In the genomic region with DNA sequence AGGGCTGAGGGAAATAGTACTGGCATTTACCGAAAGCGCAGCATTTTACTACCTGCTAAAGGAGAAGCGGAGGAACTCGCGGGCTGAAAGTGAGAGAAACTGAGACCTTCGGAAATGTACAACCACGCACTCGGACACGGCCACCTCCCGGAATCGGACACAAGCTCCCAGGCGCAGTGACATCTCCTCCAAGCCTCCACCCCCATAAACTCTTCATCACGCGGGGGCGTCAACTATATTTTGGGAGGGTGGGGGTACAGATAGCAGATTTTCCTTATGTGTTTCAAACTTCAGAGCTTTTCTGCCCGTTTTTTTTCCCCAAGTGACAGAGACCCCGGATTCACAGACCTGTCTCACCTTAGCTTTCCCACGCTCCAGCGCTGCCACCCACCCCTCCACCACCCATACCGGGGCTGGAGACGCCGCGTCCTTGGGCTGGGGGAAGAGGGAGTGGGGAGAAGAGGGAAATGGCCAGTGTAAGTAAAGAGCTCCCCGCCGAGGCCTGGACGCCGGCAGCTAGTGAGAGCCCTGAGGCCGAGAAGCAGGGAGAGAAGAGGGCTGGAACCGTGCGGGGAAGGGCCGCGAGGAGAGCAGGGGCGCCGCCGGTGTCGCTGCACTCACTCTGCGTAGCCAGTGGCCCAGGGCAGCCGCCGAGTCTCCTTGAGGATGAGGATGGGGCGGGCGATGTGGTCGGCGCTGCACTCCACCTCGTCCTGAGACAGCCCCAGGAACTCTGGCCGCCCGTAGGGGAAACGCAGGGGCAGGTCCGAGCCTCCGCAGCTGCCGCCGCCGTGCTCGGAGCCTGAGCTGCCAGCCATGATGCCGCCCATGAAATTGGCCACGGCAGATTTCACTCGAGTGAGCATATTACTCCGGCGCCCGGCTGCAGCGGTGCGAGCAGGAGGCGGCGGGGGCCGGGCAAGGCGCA, we compare ENCODE assay signal across 7 cellular contexts. TPM values are rescaled to one million over a fixed set of nuclear protein-coding genes. Genes with fewer than 3 reads are reported as not detected.
DNase-seq lines count a peak whose midpoint lies in the region; ATAC-seq and TF ChIP-seq lines count a peak whose summit lies in the region.

No MANE protein-coding gene starts in this region.

- H3K9me3 ChIP-seq in lung (ENCODE audit: control insufficient read depth in 2 of 2, insufficient read depth in 1 of 2, low read length in 1 of 2): no peaks in the 10 kb centered on the region

- H3K4me3 ChIP-seq in dorsolateral prefrontal cortex: peak overlapping the region; percentile 69 to 97 (median 88)
- peak overlapping the region; percentile 69 for H3K4me3 ChIP-seq in lung

- WGBS in lung, 2 donors: 1% methylated on average over 54 to 65 of the region's 65 CpGs

- no peaks in the 10 kb centered on the region for H3K27me3 ChIP-seq in dorsolateral prefrontal cortex
- H3K27me3 ChIP-seq in lung (ENCODE audit: control insufficient read depth, insufficient read depth): no peaks in the 10 kb centered on the region

- ATAC-seq in GM19395 (IDR thresholded peaks at IDR 0.05; ENCODE audit: unreplicated experiment) (peak; percentile 58), HG03457 (IDR thresholded peaks at IDR 0.05; ENCODE audit: unreplicated experiment) (peak; percentile 26), lung (ENCODE audit: insufficient read depth, low FRiP score) (peak; percentile 48)

- peak overlapping the region; percentile 87 to 99 (median 95) for H3K27ac ChIP-seq in dorsolateral prefrontal cortex
- peak overlapping the region in 1 of 2 donors; percentile 34 for H3K27ac ChIP-seq in lung (ENCODE audit: low read depth in 1 of 2, low read length in 1 of 2)
- peak overlapping the region; percentile 59 for H3K27ac ChIP-seq in temporal lobe (ENCODE audit: low read depth, low read length)

- intact Hi-C loops in dorsolateral prefrontal cortex (cut with DNase I): loop anchor here (1.0 to 10.0 kb wide), 5 partner anchors 72 to 329 kb away; no protein-coding TSS in a partner anchor

- peak; percentile 61 for DNase-seq in Daoy (ENCODE audit: low read depth)
- peak; percentile 20 for DNase-seq in SK-MEL-5 (ENCODE audit: low read depth, low spot score)
- peak; percentile 44 to 77 (median 62) for DNase-seq in dorsolateral prefrontal cortex
- peak; percentile 38 for DNase-seq in lung (ENCODE audit: low spot score)

- H3K36me3 ChIP-seq in lung (ENCODE audit: control insufficient read depth in 2 of 2, insufficient read depth in 2 of 2, low read length in 2 of 2): no peaks in the 10 kb centered on the region

- H3K4me1 ChIP-seq in lung (ENCODE audit: control insufficient read depth in 2 of 2, insufficient read depth in 2 of 2, low read length in 2 of 2): peaks cover 0 to 2% of the 10 kb centered on the region in 2 donors

- TF ChIP-seq CTCF in dorsolateral prefrontal cortex (IDR thresholded peaks at IDR 0.05 in 54 of 56, conservative IDR thresholded peaks at IDR 0.05 in 2 of 56; ENCODE audit: low read depth in 1 of 56, partially characterized antibody in 56 of 56) (peak in 26 of 56 donors; percentile 7 to 47 (median 22)), lung (IDR thresholded peaks at IDR 0.05; ENCODE audit: control extremely low read depth, extremely low read depth) (no peak)

- in situ Hi-C loops in SK-MEL-5 (cut with HindIII; ENCODE audit: low pct_unique_long_range_greater_than_20kb, low sequenced_read_pairs): no loop called here

RNA-seq across cellular contexts. Expression of gene PPM1H, which starts 0.8 kb away (rescaled TPM):
- total RNA-seq in Daoy (2014; rRNA removed; shearing (Covaris generic)): 9.7 and 9.8 TPM in 2 replicates
- 55.7 and 58.4 TPM in 2 replicates for total RNA-seq in SK-MEL-5 (2014; rRNA removed; shearing (Covaris generic))
- 29.6 and 38.7 TPM in 2 replicates for polyA plus RNA-seq in SK-MEL-5 (2015; cell fraction: cytosol; rRNA removed)
- polyA plus RNA-seq in SK-MEL-5 (2015; cell fraction: nucleus; rRNA removed): 17.5 and 18.4 TPM in 2 replicates
- total RNA-seq in dorsolateral prefrontal cortex (10 to 100 TPM; 33.6 to 75.1 (median 58.9) TPM), lung (10 to 100 TPM in 1 of 2 donors, 1 to 10 TPM in 1; 9.0 to 11.2 TPM), temporal lobe (10.1 TPM)
- 1 to 10 TPM; 2.0 to 2.4 TPM for polyA plus RNA-seq in lung
